ENCODE assay signal across 19 cellular contexts in genomic region chrX:139816204-139816603, GRCh38.
DNase-seq lines count a peak whose midpoint lies in the region; ATAC-seq, FAIRE-seq and TF ChIP-seq lines count a peak whose summit lies in the region.
"Had no signal": no experiment of that assay in that cellular context is flagged by ENCODE, and none has a peak within 500 bp of the region (broad histone marks: within the 10 kb centered on the region; RNA-seq: fewer than 3 reads in every experiment).

No MANE protein-coding gene starts in this region.

- no peaks in the 10 kb centered on the region for H3K9me3 Mint-ChIP-seq in natural killer cell
- no peaks in the 10 kb centered on the region for H3K9me3 Mint-ChIP-seq in natural killer cell treated with Interleukin-12 subunit alpha and Interleukin-12 subunit beta and Interleukin-15 and Interleukin-18, amount 100 ng/mL, for 72 hours
- H3K9me3 Mint-ChIP-seq in effector memory CD8-positive, alpha-beta T cell, result no peaks in the 10 kb centered on the region
- no peaks in the 10 kb centered on the region for H3K9me3 Mint-ChIP-seq in stimulated activated effector memory CD8-positive, alpha-beta T cell treated with anti-CD3 and anti-CD28 coated beads, Interleukin-12 subunit alpha, Interleukin-12 subunit beta, amount 100 ng/mL, for 72 hours

- H3K4me1 Mint-ChIP-seq in natural killer cell (peaks cover 9 to 20% of the 10 kb centered on the region in 2 donors), T-helper 17 cell (peaks cover 9% of the 10 kb centered on the region)
- peaks cover 0 to 16% of the 10 kb centered on the region in 2 donors for H3K4me1 Mint-ChIP-seq in natural killer cell treated with Interleukin-12 subunit alpha and Interleukin-12 subunit beta and Interleukin-15 and Interleukin-18, amount 100 ng/mL, for 72 hours (ENCODE audit: low read depth in 2 of 2)
- H3K4me1 Mint-ChIP-seq in effector memory CD8-positive, alpha-beta T cell (ENCODE audit: low read depth in 2 of 2), result peaks cover 6 to 9% of the 10 kb centered on the region in 2 donors
- no peaks in the 10 kb centered on the region for H3K4me1 Mint-ChIP-seq in stimulated activated effector memory CD8-positive, alpha-beta T cell treated with anti-CD3 and anti-CD28 coated beads, Interleukin-12 subunit alpha, Interleukin-12 subunit beta, amount 100 ng/mL, for 72 hours

- H3K4me3 Mint-ChIP-seq in natural killer cell, result no peak overlapping the region
- H3K4me3 Mint-ChIP-seq in natural killer cell treated with Interleukin-12 subunit alpha and Interleukin-12 subunit beta and Interleukin-15 and Interleukin-18, amount 100 ng/mL, for 72 hours, result no peak overlapping the region
- H3K4me3 Mint-ChIP-seq in T-helper 17 cell, result no peak overlapping the region
- H3K4me3 Mint-ChIP-seq in effector memory CD8-positive, alpha-beta T cell, result no peak overlapping the region
- no peak overlapping the region for H3K4me3 Mint-ChIP-seq in stimulated activated effector memory CD8-positive, alpha-beta T cell treated with anti-CD3 and anti-CD28 coated beads, Interleukin-12 subunit alpha, Interleukin-12 subunit beta, amount 100 ng/mL, for 72 hours
- H3K4me3 Mint-ChIP-seq: B cell had no signal

- FAIRE-seq in HTR-8/SVneo (lab: Jason Lieb, UNC), result no peak
- FAIRE-seq: GM12878 had no signal

- peak overlapping the region; percentile 17 to 72 for H3K27ac Mint-ChIP-seq in natural killer cell
- peak overlapping the region in 1 of 2 donors; percentile 60 for H3K27ac Mint-ChIP-seq in natural killer cell treated with Interleukin-12 subunit alpha and Interleukin-12 subunit beta and Interleukin-15 and Interleukin-18, amount 100 ng/mL, for 72 hours
- peak overlapping the region; percentile 45 for H3K27ac Mint-ChIP-seq in T-helper 17 cell
- H3K27ac Mint-ChIP-seq in effector memory CD8-positive, alpha-beta T cell, result peak overlapping the region; percentile 22 to 51
- H3K27ac Mint-ChIP-seq in stimulated activated effector memory CD8-positive, alpha-beta T cell treated with anti-CD3 and anti-CD28 coated beads, Interleukin-12 subunit alpha, Interleukin-12 subunit beta, amount 100 ng/mL, for 72 hours, result peak overlapping the region; percentile 18
- H3K27ac Mint-ChIP-seq: B cell had no signal

- H3K27me3 Mint-ChIP-seq in natural killer cell (ENCODE audit: low read depth in 2 of 2) (no peaks in the 10 kb centered on the region), T-helper 17 cell (no peaks in the 10 kb centered on the region)
- H3K27me3 Mint-ChIP-seq in natural killer cell treated with Interleukin-12 subunit alpha and Interleukin-12 subunit beta and Interleukin-15 and Interleukin-18, amount 100 ng/mL, for 72 hours, result peaks cover 0 to 7% of the 10 kb centered on the region in 2 donors
- H3K27me3 Mint-ChIP-seq in effector memory CD8-positive, alpha-beta T cell, result no peaks in the 10 kb centered on the region
- H3K27me3 Mint-ChIP-seq: B cell had no signal

- intact Hi-C loops in natural killer cell (cut with micrococcal nuclease), result no loop called here

- no peak for TF ChIP-seq CTCF in natural killer cell (IDR thresholded peaks at IDR 0.05)

- DNase-seq in natural killer cell (no peak), T-helper 17 cell (no peak), HTR-8/SVneo (ENCODE audit: insufficient read length, low spot score) (no peak)
- no peak for DNase-seq in natural killer cell treated with Interleukin-12 subunit alpha and Interleukin-12 subunit beta and Interleukin-15 and Interleukin-18, amount 100 ng/mL, for 72 hours (ENCODE audit: low spot score)
- no peak for DNase-seq in effector memory CD8-positive, alpha-beta T cell
- DNase-seq in stimulated activated effector memory CD8-positive, alpha-beta T cell treated with anti-CD3 and anti-CD28 coated beads, Interleukin-12 subunit alpha, Interleukin-12 subunit beta, amount 100 ng/mL, for 72 hours (ENCODE audit: low spot score in 2 of 2), result no peak
- DNase-seq: DMS 273 treated with DMSO at 0.1 percent for 48 hours, GDM1, KG1, NCI-H146, NCI-H2081, NCI-H510A treated with DMSO at 0.1 percent for 48 hours, NCI-H82, PC-3, SJCRH30 had no signal

- H3K36me3 Mint-ChIP-seq in natural killer cell (no peaks in the 10 kb centered on the region), T-helper 17 cell (ENCODE audit: low read depth) (peaks cover 7% of the 10 kb centered on the region)
- peaks cover 11% of the 10 kb centered on the region for H3K36me3 Mint-ChIP-seq in natural killer cell treated with Interleukin-12 subunit alpha and Interleukin-12 subunit beta and Interleukin-15 and Interleukin-18, amount 100 ng/mL, for 72 hours
- H3K36me3 Mint-ChIP-seq in effector memory CD8-positive, alpha-beta T cell (ENCODE audit: insufficient read depth), result peaks cover 8% of the 10 kb centered on the region
- peaks cover 11% of the 10 kb centered on the region for H3K36me3 Mint-ChIP-seq in stimulated activated effector memory CD8-positive, alpha-beta T cell treated with anti-CD3 and anti-CD28 coated beads, Interleukin-12 subunit alpha, Interleukin-12 subunit beta, amount 100 ng/mL, for 72 hours

- ATAC-seq in natural killer cell, result no peak
- no peak for ATAC-seq in natural killer cell treated with Interleukin-12 subunit alpha and Interleukin-12 subunit beta and Interleukin-15 and Interleukin-18, amount 100 ng/mL, for 72 hours
- no peak for ATAC-seq in T-helper 17 cell
- no peak for ATAC-seq in effector memory CD8-positive, alpha-beta T cell (replicated peaks)
- no peak for ATAC-seq in stimulated activated effector memory CD8-positive, alpha-beta T cell treated with anti-CD3 and anti-CD28 coated beads, Interleukin-12 subunit alpha, Interleukin-12 subunit beta, amount 100 ng/mL, for 72 hours
- no peak for ATAC-seq in GM21526 (IDR thresholded peaks at IDR 0.05; ENCODE audit: low FRiP score, unreplicated experiment)
- ATAC-seq in GM19463 (IDR thresholded peaks at IDR 0.05; ENCODE audit: unreplicated experiment), result no peak
- ATAC-seq: GM12878, PC-3 had no signal

- H3K9me3 ChIP-seq in T-helper 17 cell (ENCODE audit: control insufficient read depth, low read length, poor library complexity, severe bottlenecking), result no peaks in the 10 kb centered on the region
- H3K9me3 ChIP-seq: SJCRH30 had no signal
